11 cellular contexts compared by ENCODE assay signal in the genomic region with DNA sequence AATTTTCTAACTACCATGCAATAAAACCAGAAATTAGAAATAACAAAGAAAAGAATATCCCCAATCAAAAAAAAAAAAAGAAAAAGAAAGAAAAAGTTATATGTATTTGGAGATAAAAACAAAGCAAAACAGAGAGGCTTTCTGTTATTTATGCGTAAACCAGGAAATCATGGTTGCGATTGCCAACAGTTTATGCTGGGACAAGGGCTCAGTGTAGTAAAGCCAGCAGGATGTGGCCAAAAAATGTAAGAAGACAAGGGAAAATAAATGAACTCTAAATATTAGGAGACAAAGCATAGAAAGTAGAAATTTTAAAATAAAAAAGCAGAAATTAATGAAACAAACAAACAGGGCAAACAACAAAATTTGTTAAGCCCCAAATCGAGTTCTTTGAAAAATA. TPM values are rescaled to one million over a fixed set of nuclear protein-coding genes. Genes with fewer than 3 reads are reported as not detected.
"Had no signal": no experiment of that assay in that cellular context is flagged by ENCODE, and none has a peak within 500 bp of the region (broad histone marks: within the 10 kb centered on the region; RNA-seq: fewer than 3 reads in every experiment).

No MANE protein-coding gene starts in this region.

- ATAC-seq: GM23338, HCT116 had no signal

- DNase-seq: GM23248, GOT3, H7, H9, HCEC 1CT, HFFc6 had no signal

- FAIRE-seq: H1, H54 had no signal

RNA-seq across cellular contexts. Expression of a gene that starts 27.2 kb away (rescaled TPM):
- total RNA-seq: GM23248, GM23338, H1, H4, H9, HFFc6 had no signal
